Comparison of ENCODE assay signal across 9 cellular contexts in the genomic region with DNA sequence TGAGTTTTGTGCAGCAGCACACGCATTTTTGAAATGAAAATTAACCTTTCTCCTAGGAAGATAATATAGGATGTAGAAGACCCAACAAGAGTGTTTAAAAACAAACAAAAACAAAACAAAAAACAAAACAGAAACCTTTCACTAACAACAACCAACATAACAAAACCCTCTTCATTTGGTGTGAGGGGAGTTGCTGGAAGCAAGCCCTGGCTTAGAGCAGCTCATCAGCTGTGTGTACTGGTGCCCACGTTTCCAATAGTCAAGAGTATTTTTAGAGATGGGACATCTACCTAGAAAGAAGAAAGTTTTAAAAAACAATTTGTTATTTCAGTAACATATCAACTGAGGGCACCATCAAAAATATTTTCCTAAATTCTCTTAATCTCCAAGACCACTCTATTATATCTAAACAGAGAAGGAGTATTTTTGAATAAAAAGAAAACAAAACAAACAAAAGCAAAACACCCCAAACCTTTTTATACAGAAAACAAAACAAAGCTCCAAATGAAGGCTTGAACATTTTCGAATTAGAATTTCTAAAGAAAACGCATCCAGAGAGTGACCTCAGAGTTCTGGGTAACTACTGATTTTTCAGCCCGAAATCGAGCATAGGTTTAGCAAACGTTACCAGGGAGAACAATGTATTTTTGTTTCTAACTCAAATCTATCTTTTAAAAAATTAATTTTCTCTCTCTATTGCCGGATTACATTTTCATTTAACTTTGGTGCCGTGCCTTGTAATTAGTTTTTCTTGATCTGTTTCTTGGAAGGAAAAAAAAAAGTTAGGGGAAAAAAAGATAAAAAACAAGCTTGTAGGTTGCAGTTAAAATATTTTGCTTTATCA.
DNase-seq lines count a peak whose midpoint lies in the region; ATAC-seq, FAIRE-seq and TF ChIP-seq lines count a peak whose summit lies in the region.
"Had no signal": no experiment of that assay in that cellular context is flagged by ENCODE, and none has a peak within 500 bp of the region (broad histone marks: within the 10 kb centered on the region; RNA-seq: fewer than 3 reads in every experiment).

No MANE protein-coding gene starts in this region.

- intact Hi-C loops in pancreas (cut with DNase I), result loop anchor here in 1 of 3 donors (10.0 kb wide), 1 partner anchor 632 kb away; no protein-coding TSS in a partner anchor

- peak; percentile 51 for FAIRE-seq in pancreas (lab: Jason Lieb, UNC)

- H3K36me3 ChIP-seq in KMS-11 (ENCODE audit: insufficient read depth), result no peaks in the 10 kb centered on the region
- H3K36me3 ChIP-seq in ectodermal cell (ENCODE audit: control insufficient read depth, insufficient read depth, low read length), result no peaks in the 10 kb centered on the region
- no peaks in the 10 kb centered on the region for H3K36me3 ChIP-seq in pancreas

- H3K4me1 ChIP-seq in KMS-11 (ENCODE audit: low read depth, poor library complexity, severe bottlenecking) (peaks cover 34% of the 10 kb centered on the region), ectodermal cell (ENCODE audit: control insufficient read depth, insufficient read depth, low read length) (peaks cover 30% of the 10 kb centered on the region), pancreas (peaks cover 0 to 5% (median 0%) of the 10 kb centered on the region in 3 donors)

- ATAC-seq in pancreas (no peak), GM21447 (IDR thresholded peaks at IDR 0.05; ENCODE audit: unreplicated experiment) (no peak), GM21515 (IDR thresholded peaks at IDR 0.05; ENCODE audit: unreplicated experiment) (no peak), HG02852 (IDR thresholded peaks at IDR 0.05; ENCODE audit: unreplicated experiment) (no peak), HG03354 (IDR thresholded peaks at IDR 0.05; ENCODE audit: poor library complexity, severe bottlenecking, unreplicated experiment) (no peak)

- no peaks in the 10 kb centered on the region for H4K20me1 ChIP-seq in KMS-11 (ENCODE audit: insufficient read depth)

- H3K9me3 ChIP-seq in ectodermal cell (ENCODE audit: control insufficient read depth, low read length), result no peaks in the 10 kb centered on the region
- H3K9me3 ChIP-seq in pancreas, result no peaks in the 10 kb centered on the region

- DNase-seq in GM12865 (ENCODE audit: low read depth) (peak; percentile 18), pancreas (no peak)
- DNase-seq: GF-D8 had no signal

- peak overlapping the region; percentile 73 for H3K4me2 ChIP-seq in KMS-11

- no peaks in the 10 kb centered on the region for H3K79me2 ChIP-seq in KMS-11 (ENCODE audit: insufficient read depth, low read depth)

- TF ChIP-seq CTCF in GM12865 (IDR thresholded peaks at IDR 0.05; ENCODE audit: insufficient read depth, low read depth, low read length, missing control alignments), result no peak
- TF ChIP-seq CTCF in KMS-11 (conservative IDR thresholded peaks at IDR 0.05; ENCODE audit: low read depth, low read length), result no peak
- TF ChIP-seq CTCF in pancreas (IDR thresholded peaks at IDR 0.05), result no peak

- no peaks in the 10 kb centered on the region for H3K27me3 ChIP-seq in KMS-11 (ENCODE audit: insufficient read depth, low read depth)
- peaks cover 11% of the 10 kb centered on the region for H3K27me3 ChIP-seq in ectodermal cell (ENCODE audit: control insufficient read depth, insufficient read depth, low read length, poor library complexity, severe bottlenecking)
- H3K27me3 ChIP-seq in pancreas, result peaks cover 15 to 39% (median 20%) of the 10 kb centered on the region in 4 donors

- peak overlapping the region; percentile 39; the same call in 1 of the 2 replicates for H2AFZ ChIP-seq in KMS-11 (ENCODE audit: low read depth)

- H3K9ac ChIP-seq in KMS-11, result peak overlapping the region; percentile 35; the same call in 1 of the 2 replicates

- 8 to 23% methylated on average over 8 of the region's 9 CpGs for WGBS in ectodermal cell, 2 experiments
- 18 to 20% methylated on average over 9 of the region's 9 CpGs for WGBS in pancreas, 2 donors

- H3K4me3 ChIP-seq in GM12865 (ENCODE audit: low read depth, low read length) (peak overlapping the region; percentile 67), KMS-11 (IDR thresholded peaks at IDR 0.05; ENCODE audit: insufficient read depth, low read depth, low read length) (no peak overlapping the region), ectodermal cell (ENCODE audit: insufficient read depth, low read depth, low read length) (peak overlapping the region; percentile 46), pancreas (no peak overlapping the region)

- H3K27ac ChIP-seq in KMS-11, result peak overlapping the region; percentile 82
- peak overlapping the region; percentile 93 for H3K27ac ChIP-seq in ectodermal cell (ENCODE audit: insufficient read depth, low read depth, low read length, poor library complexity, severe bottlenecking)
- no peak overlapping the region for H3K27ac ChIP-seq in pancreas

Comparison
In these comparisons a context has a peak if more than half of its experiments do, and no peak if none do; other contexts are left out.
1. H3K4me3 ChIP-seq: peak in GM12865 (single experiment) and ectodermal cell (single experiment); none in KMS-11 (single experiment) and pancreas (0 of 4).
2. H3K27ac ChIP-seq: peak in KMS-11 (single experiment) and ectodermal cell (single experiment); none in pancreas (0 of 4).